23 cellular contexts compared by ENCODE assay signal in the genomic region with DNA sequence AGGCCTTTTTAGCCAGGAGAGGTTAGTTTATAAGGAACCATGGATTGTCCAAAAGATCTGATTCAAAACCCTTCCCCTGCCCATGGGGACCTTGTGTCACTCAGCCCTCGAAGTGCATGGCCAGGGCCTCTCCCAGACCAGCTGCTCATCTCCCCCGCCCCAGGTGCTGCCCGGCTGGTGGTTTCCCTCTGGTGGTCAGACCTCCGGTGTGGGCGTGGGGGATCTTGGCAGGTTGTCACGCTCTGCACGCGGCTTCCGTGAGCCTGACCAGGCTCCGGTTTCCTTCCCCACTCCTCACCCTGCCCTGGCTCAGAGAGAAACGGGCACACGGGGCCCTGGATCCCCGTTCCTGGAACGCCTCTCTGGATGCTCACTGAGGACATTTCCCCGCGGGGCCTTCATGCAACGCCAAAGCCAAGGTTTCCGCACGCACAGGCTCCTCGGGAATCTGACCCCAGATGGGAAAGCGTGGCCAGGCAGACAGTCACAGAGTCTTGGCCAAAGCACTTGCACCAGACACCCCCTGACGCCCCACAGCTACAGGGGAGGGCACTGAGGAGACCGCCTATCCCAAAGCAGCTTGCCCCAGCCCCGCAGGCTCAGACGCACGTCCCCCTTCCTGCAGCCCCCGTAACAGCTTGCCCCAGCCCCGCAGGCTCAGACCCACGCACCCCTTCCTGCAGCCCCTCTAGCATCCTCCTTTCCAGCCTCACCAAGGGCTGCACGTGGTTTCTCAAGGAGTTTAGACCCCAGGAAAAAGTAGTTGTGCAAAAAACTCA.
"Had no signal": no experiment of that assay in that cellular context is flagged by ENCODE, and none has a peak within 500 bp of the region (broad histone marks: within the 10 kb centered on the region; RNA-seq: fewer than 3 reads in every experiment).

No MANE protein-coding gene starts in this region.

- H3K27ac Mint-ChIP-seq: activated B cell treated with CpG ODN at 0.5 μM for 24 hours; activated CD4-positive, alpha-beta T cell treated with anti-CD3 and anti-CD28 coated beads for 36 hours; activated naive CD8-positive, alpha-beta T cell treated with anti-CD3 and anti-CD28 coated beads, Interleukin-2, amount 10 ng/mL, durations not matched to agents 7 days and 5 days; activated T-helper 2 cell treated with anti-CD3 and anti-CD28 coated beads, Interferon-gamma antibody, Interleukin-2, Interleukin-4, amounts not matched to agents 10 μg/mL and 5 μg/mL and 100 μg/mL, durations not matched to agents 14 hours and 24 hours and 36 hours; naive B cell; T-helper 1 cell treated with Interleukin-12 subunit alpha and Interleukin-12 subunit beta and Interleukin-4 antibody, amounts not matched to agents 30 μg/mL and 1 μg/mL, for 36 hours had no signal

- H3K4me3 Mint-ChIP-seq: activated B cell treated with CpG ODN at 0.5 μM for 24 hours; activated CD4-positive, alpha-beta T cell treated with anti-CD3 and anti-CD28 coated beads for 36 hours; activated naive CD8-positive, alpha-beta T cell treated with anti-CD3 and anti-CD28 coated beads, Interleukin-2, amount 10 ng/mL, durations not matched to agents 7 days and 5 days; activated T-cell treated with anti-CD3 and anti-CD28 coated beads, Interleukin-2, amount 50 U/mL, for 4 hours; naive B cell; neural crest cell; T-helper 1 cell treated with Interleukin-12 subunit alpha and Interleukin-12 subunit beta and Interleukin-4 antibody, amounts not matched to agents 30 μg/mL and 1 μg/mL, for 36 hours had no signal

- H3K27ac ChIP-seq: coronary artery, esophagus muscularis mucosa, lower lobe of right lung, upper lobe of left lung had no signal

- DNase-seq: activated B cell treated with CpG ODN at 0.5 μM for 24 hours; activated CD4-positive, alpha-beta T cell treated with anti-CD3 and anti-CD28 coated beads for 36 hours; activated CD4-positive, alpha-beta T cell treated with anti-CD3 and anti-CD28 coated beads, Interleukin-2, amount 50 U/mL, for 4 hours; activated CD8-positive, alpha-beta memory T cell treated with anti-CD3 and anti-CD28 coated beads, Interleukin-2, amount 50 U/mL, for 48 hours; activated naive CD4-positive, alpha-beta T cell treated with Interleukin-2 at 50 U/mL for 16 hours; activated naive CD8-positive, alpha-beta T cell treated with anti-CD3 and anti-CD28 coated beads, Interleukin-2, amount 10 ng/mL, durations not matched to agents 7 days and 5 days; activated T-cell treated with anti-CD3 and anti-CD28 coated beads, Interleukin-2, amount 50 U/mL, for 4 hours; amniotic stem cell; islet precursor cell; lower lobe of right lung; mesendoderm; mucosa of descending colon; naive B cell; stimulated activated CD4-positive, alpha-beta T cell treated with anti-CD3 and anti-CD28 coated beads, Interleukin-4, amount 100 ng/mL, for 4 hours; stimulated activated naive CD8-positive, alpha-beta T cell treated with anti-CD3 and anti-CD28 coated beads, Interleukin-15, Interleukin-2, amounts not matched to agents 100 U/mL and 50 U/mL, for 24 hours had no signal

- H3K36me3 ChIP-seq: esophagus muscularis mucosa, lower lobe of right lung, upper lobe of left lung had no signal

- ATAC-seq: activated CD4-positive, alpha-beta T cell treated with anti-CD3 and anti-CD28 coated beads for 36 hours; activated T-cell treated with anti-CD3 and anti-CD28 coated beads, Interleukin-2, amount 50 U/mL, for 4 hours; left lobe of liver; lower lobe of right lung; mucosa of descending colon; stimulated activated naive CD8-positive, alpha-beta T cell treated with anti-CD3 and anti-CD28 coated beads, Interleukin-15, Interleukin-2, amounts not matched to agents 100 U/mL and 50 U/mL, for 24 hours had no signal

- H3K36me3 Mint-ChIP-seq: activated naive CD8-positive, alpha-beta T cell treated with anti-CD3 and anti-CD28 coated beads, Interleukin-2, amount 10 ng/mL, durations not matched to agents 7 days and 5 days; naive B cell had no signal

- H3K9me3 ChIP-seq: esophagus muscularis mucosa, lower lobe of right lung, mucosa of descending colon, upper lobe of left lung had no signal

- H3K27me3 ChIP-seq: upper lobe of left lung had no signal

- H3K4me3 ChIP-seq: coronary artery, esophagus muscularis mucosa, lower lobe of right lung, mucosa of descending colon, upper lobe of left lung had no signal

- H3K4me1 Mint-ChIP-seq: activated B cell treated with CpG ODN at 0.5 μM for 24 hours; activated CD4-positive, alpha-beta T cell treated with anti-CD3 and anti-CD28 coated beads for 36 hours had no signal

- H3K9me3 Mint-ChIP-seq: activated B cell treated with CpG ODN at 0.5 μM for 24 hours; activated naive CD8-positive, alpha-beta T cell treated with anti-CD3 and anti-CD28 coated beads, Interleukin-2, amount 10 ng/mL, durations not matched to agents 7 days and 5 days; activated T-cell treated with anti-CD3 and anti-CD28 coated beads, Interleukin-2, amount 50 U/mL, for 4 hours; activated T-helper 2 cell treated with anti-CD3 and anti-CD28 coated beads, Interferon-gamma antibody, Interleukin-2, Interleukin-4, amounts not matched to agents 10 μg/mL and 5 μg/mL and 100 μg/mL, durations not matched to agents 14 hours and 24 hours and 36 hours; neural crest cell; T-helper 1 cell treated with Interleukin-12 subunit alpha and Interleukin-12 subunit beta and Interleukin-4 antibody, amounts not matched to agents 30 μg/mL and 1 μg/mL, for 36 hours had no signal

- FAIRE-seq: frontal cortex had no signal
